ENCODE assay signal across 10 cellular contexts in genomic region chr5:73234156-73234555, GRCh38.
DNase-seq lines count a peak whose midpoint lies in the region; ATAC-seq and TF ChIP-seq lines count a peak whose summit lies in the region.
"Had no signal": no experiment of that assay in that cellular context is flagged by ENCODE, and none has a peak within 500 bp of the region (broad histone marks: within the 10 kb centered on the region; RNA-seq: fewer than 3 reads in every experiment).

No MANE protein-coding gene starts in this region.

- H3K4ac ChIP-seq in neuronal stem cell (ENCODE audit: low read length): no peak overlapping the region

- H3K9ac ChIP-seq in neuronal stem cell (ENCODE audit: low read depth, low read length, poor library complexity): no peak overlapping the region

- no peaks in the 10 kb centered on the region for H3K9me3 Mint-ChIP-seq in T-cell

- CTCF ChIA-PET in T-cell (lab: Charles Lee): no interaction called here

- peak overlapping the region; percentile 44 to 76 (median 56) for H3K4me3 Mint-ChIP-seq in T-cell

- no peak overlapping the region for H2BK15ac ChIP-seq in neuronal stem cell (ENCODE audit: low read length)

- H3K4me3 ChIP-seq in ACC112 (ENCODE audit: low read depth, low read length) (peak overlapping the region; percentile 79), hepatocyte (no peak overlapping the region), neuronal stem cell (ENCODE audit: low read length in 2 of 2) (peak overlapping the region in 1 of 2 donors; percentile 38)

- H4K91ac ChIP-seq in neuronal stem cell (ENCODE audit: low read depth, low read length, poor library complexity): no peak overlapping the region

- H3K27ac ChIP-seq in ACC112 (ENCODE audit: low read depth, low read length) (no peak overlapping the region), hepatocyte (no peak overlapping the region), neuronal stem cell (replicated peaks; ENCODE audit: low read length) (no peak overlapping the region)

- no peak overlapping the region for H2AK5ac ChIP-seq in neuronal stem cell (ENCODE audit: low read depth, low read length)

- H2BK120ac ChIP-seq in neuronal stem cell (ENCODE audit: low read depth, low read length): no peak overlapping the region

- no peak overlapping the region for H3K27ac Mint-ChIP-seq in T-cell

- ATAC-seq in T-cell (replicated peaks in 1 of 4) (no peak), HG03139 (IDR thresholded peaks at IDR 0.05; ENCODE audit: unreplicated experiment) (no peak)

- no peak for DNase-seq in T-cell
- no peak for DNase-seq in hepatocyte (ENCODE audit: low spot score)
- no peak for DNase-seq in neuronal stem cell (ENCODE audit: low spot score)
- DNase-seq in NCI-H1694 treated with DMSO at 0.1 percent for 48 hours (lab: John Stamatoyannopoulos, UW): no peak
- DNase-seq in NCI-H1436 (lab: John Stamatoyannopoulos, UW): no peak
- no peak for DNase-seq in COR-L47 (lab: John Stamatoyannopoulos, UW)
- DNase-seq: NCI-H2171 treated with DMSO at 0.1 percent for 48 hours, SHP77 had no signal

- H2BK5ac ChIP-seq in neuronal stem cell (ENCODE audit: low read length): no peak overlapping the region

- H3K27me3 Mint-ChIP-seq in T-cell: peaks cover 66 to 70% of the 10 kb centered on the region in 2 donors

- H3K4me2 ChIP-seq in hepatocyte: peak overlapping the region; percentile 95
- peak overlapping the region; percentile 51 for H3K4me2 ChIP-seq in neuronal stem cell (ENCODE audit: insufficient read depth, low read length, poor library complexity, severe bottlenecking)

- H3K27me3 ChIP-seq in ACC112 (ENCODE audit: insufficient read depth, low read length) (peaks cover 5% of the 10 kb centered on the region), hepatocyte (peaks cover 76% of the 10 kb centered on the region), neuronal stem cell (ENCODE audit: control insufficient read depth in 3 of 3, insufficient read depth in 3 of 3, low read depth in 1 of 3, low read length in 3 of 3) (peaks cover 29 to 87% (median 69%) of the 10 kb centered on the region in 3 experiments)

- no peak overlapping the region for H3K14ac ChIP-seq in neuronal stem cell (ENCODE audit: low read length)

- peaks cover 16 to 33% (median 30%) of the 10 kb centered on the region in 3 donors for H3K4me1 Mint-ChIP-seq in T-cell

- H3K9me2 ChIP-seq in hepatocyte (replicated peaks; ENCODE audit: insufficient read depth): no peaks in the 10 kb centered on the region

- H3K36me3 ChIP-seq in ACC112 (ENCODE audit: insufficient read depth, low read length) (no peaks in the 10 kb centered on the region), hepatocyte (replicated peaks; ENCODE audit: insufficient read depth, low read depth) (no peaks in the 10 kb centered on the region), neuronal stem cell (replicated peaks in 1 of 2; ENCODE audit: control insufficient read depth in 2 of 2, insufficient read depth in 2 of 2, low read length in 2 of 2) (no peaks in the 10 kb centered on the region)

- H2AFZ ChIP-seq in ACC112 (ENCODE audit: low read length, unreplicated experiment): peak overlapping the region; percentile 84
- peak overlapping the region; percentile 83 for H2AFZ ChIP-seq in hepatocyte
- peak overlapping the region; percentile 88 for H2AFZ ChIP-seq in neuronal stem cell (ENCODE audit: low read length)

- H4K8ac ChIP-seq in neuronal stem cell (ENCODE audit: low read depth, low read length): no peak overlapping the region

- no peaks in the 10 kb centered on the region for H3K36me3 Mint-ChIP-seq in T-cell

- H3K23ac ChIP-seq in neuronal stem cell (ENCODE audit: low read depth, low read length, poor library complexity): no peak overlapping the region

- POLR2A ChIA-PET in T-cell (lab: Charles Lee): no interaction called here

- H3K9me3 ChIP-seq in hepatocyte (ENCODE audit: low read depth): no peaks in the 10 kb centered on the region
- H3K9me3 ChIP-seq in neuronal stem cell (replicated peaks in 1 of 2; ENCODE audit: control insufficient read depth in 2 of 2, insufficient read depth in 1 of 2, low read depth in 1 of 2, low read length in 2 of 2): peaks cover 2 to 10% of the 10 kb centered on the region in 2 donors

- no peak overlapping the region for H3K18ac ChIP-seq in neuronal stem cell (ENCODE audit: low read length)

- no peak for TF ChIP-seq CTCF in hepatocyte (IDR thresholded peaks at IDR 0.05; ENCODE audit: poor library complexity)

- H3K4me1 ChIP-seq in ACC112 (ENCODE audit: control insufficient read depth, insufficient read depth, low read length, unreplicated experiment) (peaks cover 18% of the 10 kb centered on the region), hepatocyte (ENCODE audit: insufficient read depth) (peaks cover 13% of the 10 kb centered on the region), neuronal stem cell (ENCODE audit: control insufficient read depth in 2 of 2, insufficient read depth in 1 of 2, low read depth in 1 of 2, low read length in 2 of 2) (peaks cover 0 to 7% of the 10 kb centered on the region in 2 donors)

- no peak overlapping the region for H2BK12ac ChIP-seq in neuronal stem cell (ENCODE audit: low read length)

- no peaks in the 10 kb centered on the region for H4K20me1 ChIP-seq in hepatocyte (ENCODE audit: insufficient read depth, poor library complexity, severe bottlenecking)

- WGBS in hepatocyte (ENCODE audit: low lambda C conversion rate, missing lambda C conversion rate): 10% methylated on average over 10 of the region's 16 CpGs
- no CpG with 5 or more reads among the region's 16 CpGs for WGBS in neuronal stem cell (ENCODE audit: extremely low coverage in 2 of 2, insufficient read length in 2 of 2, insufficient replicate concordance in 1 of 2), 2 donors

- H3K79me2 ChIP-seq in ACC112 (ENCODE audit: control insufficient read depth, insufficient read depth, low read length, unreplicated experiment) (no peaks in the 10 kb centered on the region), hepatocyte (no peaks in the 10 kb centered on the region)

- no peaks in the 10 kb centered on the region for H3K79me1 ChIP-seq in neuronal stem cell (ENCODE audit: low read depth, low read length)
